In the genomic region with DNA sequence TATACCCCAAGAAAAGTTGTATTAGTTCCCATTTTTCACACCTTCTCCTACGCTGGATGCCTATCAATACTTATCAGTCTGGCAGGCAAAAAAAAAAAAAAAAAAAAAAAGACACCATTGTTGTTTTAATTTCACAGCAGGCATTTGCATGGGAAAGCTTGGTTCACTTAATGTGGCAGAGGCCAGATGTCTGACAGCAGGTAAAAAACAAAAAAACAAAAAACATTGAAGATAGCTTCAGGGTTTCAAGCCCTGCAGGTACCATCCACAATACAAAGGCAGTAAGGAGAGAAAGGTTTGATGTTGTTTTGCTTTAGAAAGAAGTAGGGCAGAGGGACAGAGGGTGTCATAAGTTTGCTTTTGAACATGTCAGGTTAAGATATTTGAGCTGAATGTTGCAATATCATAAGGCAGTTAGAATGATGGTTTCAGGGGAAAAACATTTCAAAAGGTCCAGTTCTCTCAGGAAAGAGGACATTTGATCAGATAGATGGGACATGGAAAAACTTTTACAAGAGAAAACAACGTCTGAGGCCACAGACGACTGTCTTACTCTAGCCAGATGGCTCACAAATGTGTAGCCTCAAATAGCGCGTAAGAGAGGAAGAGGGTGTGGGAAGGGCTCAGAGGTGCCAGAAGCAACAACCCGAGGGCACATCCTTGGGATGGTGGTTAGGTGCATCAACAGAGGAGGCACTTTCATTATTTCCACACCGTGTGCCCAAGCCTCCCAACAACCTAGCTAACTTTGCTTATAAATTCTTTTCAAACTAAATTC, we compare ENCODE assay signal across 10 cellular contexts. TPM values are rescaled to one million over a fixed set of nuclear protein-coding genes. Genes with fewer than 3 reads are reported as not detected.
DNase-seq lines count a peak whose midpoint lies in the region; ATAC-seq and TF ChIP-seq lines count a peak whose summit lies in the region.
"Had no signal": no experiment of that assay in that cellular context is flagged by ENCODE, and none has a peak within 500 bp of the region (broad histone marks: within the 10 kb centered on the region; RNA-seq: fewer than 3 reads in every experiment).

No MANE protein-coding gene starts in this region.

- peak overlapping the region; percentile 59 for H3K4me2 ChIP-seq in OCI-LY3 (ENCODE audit: low read length)

- H3K4me3 Mint-ChIP-seq in activated naive CD4-positive, alpha-beta T cell treated with anti-CD3 and anti-CD28 coated beads, Interleukin-2, amount 10 ng/mL, durations not matched to agents 7 days and 5 days: no peak overlapping the region
- H3K4me3 Mint-ChIP-seq in stimulated activated naive CD8-positive, alpha-beta T cell treated with anti-CD3 and anti-CD28 coated beads, Interleukin-15, Interleukin-2, amounts not matched to agents 100 ng/mL and 50 ng/mL, for 24 hours: no peak overlapping the region
- H3K4me3 Mint-ChIP-seq: natural killer cell treated with Interleukin-12 subunit alpha and Interleukin-12 subunit beta and Interleukin-15 and Interleukin-18, amount 100 ng/mL, for 72 hours had no signal

- peaks cover 2% of the 10 kb centered on the region for H3K4me1 Mint-ChIP-seq in activated naive CD4-positive, alpha-beta T cell treated with anti-CD3 and anti-CD28 coated beads, Interleukin-2, amount 10 ng/mL, durations not matched to agents 7 days and 5 days
- H3K4me1 Mint-ChIP-seq in stimulated activated naive CD8-positive, alpha-beta T cell treated with anti-CD3 and anti-CD28 coated beads, Interleukin-15, Interleukin-2, amounts not matched to agents 100 ng/mL and 50 ng/mL, for 24 hours (ENCODE audit: low read depth): peaks cover 14% of the 10 kb centered on the region

- TF ChIP-seq CTCF in OCI-LY3 (IDR thresholded peaks at IDR 0.05; ENCODE audit: low read depth, low read length) (no peak), GM13977 (IDR thresholded peaks at IDR 0.05; ENCODE audit: extremely low read depth, insufficient read depth, missing control alignments) (no peak)

- H3K9me3 ChIP-seq in OCI-LY3 (ENCODE audit: insufficient read depth, low read length): no peaks in the 10 kb centered on the region
- H3K9me3 ChIP-seq: BE2C had no signal

- peaks cover 21% of the 10 kb centered on the region for H3K27me3 Mint-ChIP-seq in activated naive CD4-positive, alpha-beta T cell treated with anti-CD3 and anti-CD28 coated beads, Interleukin-2, amount 10 ng/mL, durations not matched to agents 7 days and 5 days
- H3K27me3 Mint-ChIP-seq in stimulated activated naive CD8-positive, alpha-beta T cell treated with anti-CD3 and anti-CD28 coated beads, Interleukin-15, Interleukin-2, amounts not matched to agents 100 ng/mL and 50 ng/mL, for 24 hours: peaks cover 25% of the 10 kb centered on the region

- no peaks in the 10 kb centered on the region for H3K36me3 ChIP-seq in OCI-LY3 (replicated peaks; ENCODE audit: low read depth, low read length)
- H3K36me3 ChIP-seq: BE2C had no signal

- H3K36me3 Mint-ChIP-seq in activated naive CD4-positive, alpha-beta T cell treated with anti-CD3 and anti-CD28 coated beads, Interleukin-2, amount 50 U/mL, for 72 hours: no peaks in the 10 kb centered on the region
- no peaks in the 10 kb centered on the region for H3K36me3 Mint-ChIP-seq in activated naive CD4-positive, alpha-beta T cell treated with anti-CD3 and anti-CD28 coated beads, Interleukin-2, amount 10 ng/mL, durations not matched to agents 7 days and 5 days
- no peaks in the 10 kb centered on the region for H3K36me3 Mint-ChIP-seq in stimulated activated naive CD8-positive, alpha-beta T cell treated with anti-CD3 and anti-CD28 coated beads, Interleukin-15, Interleukin-2, amounts not matched to agents 100 ng/mL and 50 ng/mL, for 24 hours (ENCODE audit: low read depth)
- H3K36me3 Mint-ChIP-seq: natural killer cell treated with Interleukin-12 subunit alpha and Interleukin-12 subunit beta and Interleukin-15 and Interleukin-18, amount 100 ng/mL, for 72 hours had no signal

- H4K20me1 ChIP-seq in OCI-LY3 (ENCODE audit: insufficient read depth, low read length): no peaks in the 10 kb centered on the region

- peaks cover 17% of the 10 kb centered on the region for H3K4me1 ChIP-seq in OCI-LY3 (ENCODE audit: low read length)
- H3K4me1 ChIP-seq: BE2C had no signal

- no peak overlapping the region for H3K27ac ChIP-seq in OCI-LY3 (ENCODE audit: low read length)

- no peaks in the 10 kb centered on the region for H3K79me2 ChIP-seq in OCI-LY3 (ENCODE audit: low read length)

- CTCF ChIA-PET in activated naive CD4-positive, alpha-beta T cell treated with anti-CD3 and anti-CD28 coated beads, Interleukin-2, amount 10 ng/mL, durations not matched to agents 7 days and 5 days (lab: Charles Lee): no interaction called here

- peak overlapping the region; percentile 93 for H2AFZ ChIP-seq in OCI-LY3 (ENCODE audit: low read depth, low read length)

- peaks cover 7% of the 10 kb centered on the region; the same call in 1 of the 2 replicates for H3K27me3 ChIP-seq in OCI-LY3 (ENCODE audit: low read depth, low read length)
- H3K27me3 ChIP-seq: BE2C had no signal

- H3K9ac ChIP-seq in OCI-LY3 (ENCODE audit: low read length): 0 out of 2 replicates have a peak overlapping the region, but pooled peaks have one; percentile 23

- DNase-seq in activated naive CD4-positive, alpha-beta T cell treated with anti-CD3 and anti-CD28 coated beads, Interleukin-2, amount 50 U/mL, for 72 hours (ENCODE audit: low spot score in 2 of 2): no peak
- DNase-seq in activated naive CD4-positive, alpha-beta T cell treated with anti-CD3 and anti-CD28 coated beads, Interleukin-2, amount 10 ng/mL, durations not matched to agents 7 days and 5 days: no peak
- peak; percentile 38 for DNase-seq in fibroblast of the conjunctiva (ENCODE audit: low read depth)
- no peak for DNase-seq in glomerular visceral epithelial cell (ENCODE audit: extremely low spot score)
- no peak for DNase-seq in T-helper 1 cell
- DNase-seq in GM13977 (ENCODE audit: low spot score): no peak
- DNase-seq: BE2C had no signal

- no peaks in the 10 kb centered on the region for H3K9me3 Mint-ChIP-seq in activated naive CD4-positive, alpha-beta T cell treated with anti-CD3 and anti-CD28 coated beads, Interleukin-2, amount 50 U/mL, for 72 hours
- H3K9me3 Mint-ChIP-seq in activated naive CD4-positive, alpha-beta T cell treated with anti-CD3 and anti-CD28 coated beads, Interleukin-2, amount 10 ng/mL, durations not matched to agents 7 days and 5 days: no peaks in the 10 kb centered on the region
- H3K9me3 Mint-ChIP-seq in stimulated activated naive CD8-positive, alpha-beta T cell treated with anti-CD3 and anti-CD28 coated beads, Interleukin-15, Interleukin-2, amounts not matched to agents 100 ng/mL and 50 ng/mL, for 24 hours: no peaks in the 10 kb centered on the region
- H3K9me3 Mint-ChIP-seq: natural killer cell treated with Interleukin-12 subunit alpha and Interleukin-12 subunit beta and Interleukin-15 and Interleukin-18, amount 100 ng/mL, for 72 hours had no signal

- in situ Hi-C loops in GM13977 (cut with MboI; ENCODE audit: low pct_unique_long_range_greater_than_20kb, low sequenced_read_pairs, unreplicated experiment): no loop called here

- H3K4me3 ChIP-seq in OCI-LY3 (ENCODE audit: low read length): peak overlapping the region; percentile 52

- peak; percentile 60 to 66 for ATAC-seq in activated naive CD4-positive, alpha-beta T cell treated with anti-CD3 and anti-CD28 coated beads, Interleukin-2, amount 50 U/mL, for 72 hours
- ATAC-seq: natural killer cell treated with Interleukin-12 subunit alpha and Interleukin-12 subunit beta and Interleukin-15 and Interleukin-18, amount 100 ng/mL, for 72 hours had no signal

- H3K27ac Mint-ChIP-seq in activated naive CD4-positive, alpha-beta T cell treated with anti-CD3 and anti-CD28 coated beads, Interleukin-2, amount 50 U/mL, for 72 hours: no peak overlapping the region
- H3K27ac Mint-ChIP-seq in activated naive CD4-positive, alpha-beta T cell treated with anti-CD3 and anti-CD28 coated beads, Interleukin-2, amount 10 ng/mL, durations not matched to agents 7 days and 5 days: no peak overlapping the region
- peak overlapping the region; percentile 5 for H3K27ac Mint-ChIP-seq in stimulated activated naive CD8-positive, alpha-beta T cell treated with anti-CD3 and anti-CD28 coated beads, Interleukin-15, Interleukin-2, amounts not matched to agents 100 ng/mL and 50 ng/mL, for 24 hours
- H3K27ac Mint-ChIP-seq: natural killer cell treated with Interleukin-12 subunit alpha and Interleukin-12 subunit beta and Interleukin-15 and Interleukin-18, amount 100 ng/mL, for 72 hours had no signal

RNA-seq across cellular contexts. Expression of a gene that starts 25.7 kb away (rescaled TPM):
- not detected for total RNA-seq in activated naive CD4-positive, alpha-beta T cell treated with anti-CD3 and anti-CD28 coated beads, Interleukin-2, amount 50 U/mL, for 72 hours
- total RNA-seq: natural killer cell treated with Interleukin-12 subunit alpha and Interleukin-12 subunit beta and Interleukin-15 and Interleukin-18, amount 100 ng/mL, for 72 hours had no signal
